19 cellular contexts compared by ENCODE assay signal in genomic region chr18:79942786-79943607, GRCh38. TPM values are rescaled to one million over a fixed set of nuclear protein-coding genes. Genes with fewer than 3 reads are reported as not detected.
A peak's percentile ranks its signal among the peaks of the same experiment; 100 is the strongest.
DNase-seq lines count a peak whose midpoint lies in the region; ATAC-seq and TF ChIP-seq lines count a peak whose summit lies in the region.
"Had no signal": no experiment of that assay in that cellular context is flagged by ENCODE, and none has a peak within 500 bp of the region (broad histone marks: within the 10 kb centered on the region; RNA-seq: fewer than 3 reads in every experiment).

No MANE protein-coding gene starts in this region.

- no CpG with 5 or more reads among the region's 31 CpGs for WGBS in mesendoderm (ENCODE audit: extremely low coverage, insufficient coverage, low lambda C conversion rate)
- WGBS in transverse colon (ENCODE audit: low coverage in 1 of 2), 2 donors, result 65% methylated on average over 31 of the region's 31 CpGs; no CpG with 5 or more reads in 1 of the 2 donors

- peak overlapping the region; percentile 84 for H3K27ac Mint-ChIP-seq in dendritic cell treated with granulocyte-macrophage colony-stimulating factor and Interleukin-4, amounts not matched to agents 40 ng/mL and 50 ng/mL, for 4 days
- H3K27ac Mint-ChIP-seq: CD4-positive, alpha-beta T cell had no signal

- no peaks in the 10 kb centered on the region for H3K4me1 ChIP-seq in mesendoderm (ENCODE audit: control insufficient read depth, low read depth, low read length)
- H3K4me1 ChIP-seq in transverse colon, result peaks cover 5 to 89% (median 59%) of the 10 kb centered on the region in 4 donors
- H3K4me1 ChIP-seq: HAP-1 had no signal

- TF ChIP-seq POLR2A in transverse colon (IDR thresholded peaks at IDR 0.05), result peak; percentile 39

- peak in 2 of 5 experiments; percentile 14 to 26 for TF ChIP-seq CTCF in transverse colon (IDR thresholded peaks at IDR 0.05)

- H3K79me1 ChIP-seq in mesendoderm (ENCODE audit: low read length), result no peaks in the 10 kb centered on the region

- no peak overlapping the region for H3K4me2 ChIP-seq in mesendoderm (ENCODE audit: low read length)

- in situ Hi-C loops in transverse colon (cut with MboI; ENCODE audit: low pct_ligation_motif_present in 1 of 4, low pct_unique_long_range_greater_than_20kb in 1 of 4, low sequenced_read_pairs in 3 of 4), result no loop called here

- peaks cover 83% of the 10 kb centered on the region for H3K4me1 Mint-ChIP-seq in dendritic cell treated with granulocyte-macrophage colony-stimulating factor and Interleukin-4, amounts not matched to agents 40 ng/mL and 50 ng/mL, for 4 days (ENCODE audit: low read depth)

- H3K9me3 ChIP-seq in transverse colon, result no peaks in the 10 kb centered on the region
- H3K9me3 ChIP-seq: HAP-1, neutrophil had no signal

- H3K36me3 Mint-ChIP-seq in dendritic cell treated with granulocyte-macrophage colony-stimulating factor and Interleukin-4, amounts not matched to agents 40 ng/mL and 50 ng/mL, for 4 days (ENCODE audit: low read depth), result peaks cover 100% of the 10 kb centered on the region

- H2BK15ac ChIP-seq in mesendoderm (replicated peaks; ENCODE audit: low read depth), result no peak overlapping the region

- no peak overlapping the region for H2AK5ac ChIP-seq in mesendoderm (ENCODE audit: low read length)

- H3K27me3 ChIP-seq in mesendoderm (ENCODE audit: insufficient read depth, low read length, poor library complexity), result no peaks in the 10 kb centered on the region
- no peaks in the 10 kb centered on the region for H3K27me3 ChIP-seq in transverse colon
- H3K27me3 ChIP-seq: neutrophil had no signal

- no peak for TF ChIP-seq EP300 in transverse colon (IDR thresholded peaks at IDR 0.05; ENCODE audit: low read depth)

- no peak overlapping the region for H3K27ac ChIP-seq in mesendoderm (ENCODE audit: low read depth, low read length)
- H3K27ac ChIP-seq in transverse colon, result peak overlapping the region; percentile 68 to 88 (median 76)
- H3K27ac ChIP-seq: neutrophil had no signal

- H3K4me3 ChIP-seq in mesendoderm (ENCODE audit: low read length) (no peak overlapping the region), transverse colon (no peak overlapping the region)
- H3K4me3 ChIP-seq: HAP-1, skin epidermis had no signal

- H2BK120ac ChIP-seq in mesendoderm (ENCODE audit: low read depth, low read length), result no peak overlapping the region

- H3K4ac ChIP-seq in mesendoderm (ENCODE audit: low read depth, low read length), result no peak overlapping the region

- H3K9ac ChIP-seq in mesendoderm (ENCODE audit: low read length), result no peak overlapping the region

- intact Hi-C loops in dendritic cell treated with granulocyte-macrophage colony-stimulating factor and Interleukin-4, amounts not matched to agents 40 ng/mL and 50 ng/mL, for 4 days (cut with micrococcal nuclease), result no loop called here
- intact Hi-C loops in transverse colon (cut with DNase I; ENCODE audit: low total_unique reads), result no loop called here

- H3K18ac ChIP-seq in mesendoderm (ENCODE audit: low read length), result no peak overlapping the region

- no peaks in the 10 kb centered on the region for H3K79me2 ChIP-seq in mesendoderm (ENCODE audit: control insufficient read depth, insufficient read depth, low read length)

- DNase-seq in activated CD8-positive, alpha-beta memory T cell treated with anti-CD3 and anti-CD28 coated beads, Interleukin-2, amount 50 U/mL, for 48 hours, result peak; percentile 38
- no peak for DNase-seq in activated CD8-positive, alpha-beta memory T cell treated with anti-CD3 and anti-CD28 coated beads, Interleukin-2, amount 50 U/mL, for 4 hours
- DNase-seq in mesendoderm (peak; percentile 53), transverse colon (peak; percentile 72), H4 (ENCODE audit: low spot score) (no peak), SKM-1 treated with dmso at 0.1 percent for 144 hours (lab: John Stamatoyannopoulos, UW; ENCODE audit: unreplicated experiment) (no peak)
- DNase-seq: 8988T; activated CD4-positive, alpha-beta T cell treated with anti-CD3 and anti-CD28 coated beads, Interleukin-2, amount 50 U/mL, for 1 hour; activated T-cell treated with anti-CD3 and anti-CD28 coated beads, Interleukin-2, amount 50 U/mL, for 48 hours; amygdala; CD4-positive, alpha-beta T cell; NCI-H774; stimulated activated naive CD4-positive, alpha-beta T cell treated with Interleukin-2 at 50 U/mL for 16 hours; T-helper 17 cell had no signal

- no peak overlapping the region for H3K23ac ChIP-seq in mesendoderm (ENCODE audit: low read length)

- H2BK5ac ChIP-seq in mesendoderm (ENCODE audit: low read length), result no peak overlapping the region

- H4K8ac ChIP-seq in mesendoderm (ENCODE audit: low read depth, low read length), result no peak overlapping the region

- H3K4me3 Mint-ChIP-seq in dendritic cell treated with granulocyte-macrophage colony-stimulating factor and Interleukin-4, amounts not matched to agents 40 ng/mL and 50 ng/mL, for 4 days, result no peak overlapping the region
- H3K4me3 Mint-ChIP-seq: CD4-positive, alpha-beta T cell; T-helper 17 cell had no signal

- H3K56ac ChIP-seq in mesendoderm (ENCODE audit: low read length), result no peak overlapping the region

- ATAC-seq in GM19023 (IDR thresholded peaks at IDR 0.05; ENCODE audit: unreplicated experiment), result no peak
- ATAC-seq: T-helper 17 cell had no signal

- no peaks in the 10 kb centered on the region for H3K9me3 Mint-ChIP-seq in dendritic cell treated with granulocyte-macrophage colony-stimulating factor and Interleukin-4, amounts not matched to agents 40 ng/mL and 50 ng/mL, for 4 days
- H3K9me3 Mint-ChIP-seq: CD4-positive, alpha-beta T cell had no signal

- no peaks in the 10 kb centered on the region for H3K27me3 Mint-ChIP-seq in dendritic cell treated with granulocyte-macrophage colony-stimulating factor and Interleukin-4, amounts not matched to agents 40 ng/mL and 50 ng/mL, for 4 days
- H3K27me3 Mint-ChIP-seq: CD4-positive, alpha-beta T cell; T-helper 17 cell had no signal

- H4K5ac ChIP-seq in mesendoderm (ENCODE audit: low read length), result no peak overlapping the region

- H3K36me3 ChIP-seq in mesendoderm (ENCODE audit: control insufficient read depth, insufficient read depth, low read length), result no peaks in the 10 kb centered on the region
- H3K36me3 ChIP-seq in transverse colon, result peaks cover 0 to 13% (median 2%) of the 10 kb centered on the region in 4 donors

RNA-seq across cellular contexts. Expression of gene SLC66A2, which starts 8.5 kb away (rescaled TPM):
- 5.5 TPM for polyA plus RNA-seq in mesendoderm (2013, experiment 1 of 2)
- polyA plus RNA-seq in mesendoderm (2013, experiment 2 of 2), result 5.6 TPM
- total RNA-seq in transverse colon, result 100 to 1,000 TPM in 2 of 4 donors, 10 to 100 TPM in 2; 56.5 to 183 (median 92.9) TPM
- total RNA-seq in H4 (2014; rRNA removed; shearing (Covaris generic)), result 17.4 and 25.6 TPM in 2 replicates

RNA-seq across cellular contexts. Expression of gene HSBP1L1, which starts 21.4 kb away (rescaled TPM):
- polyA plus RNA-seq in mesendoderm (2013, experiment 1 of 2), result 0.18 TPM
- 0.08 TPM for polyA plus RNA-seq in mesendoderm (2013, experiment 2 of 2)
- total RNA-seq in transverse colon, result 100 to 1,000 TPM in 2 of 4 donors, 10 to 100 TPM in 2; 48.4 to 211 (median 109) TPM
- 16.9 and 26.2 TPM in 2 replicates for total RNA-seq in H4 (2014; rRNA removed; shearing (Covaris generic))

RNA-seq across cellular contexts. Expression of gene TXNL4A, which starts 45.4 kb away (rescaled TPM):
- 162 TPM for polyA plus RNA-seq in mesendoderm (2013, experiment 1 of 2)
- polyA plus RNA-seq in mesendoderm (2013, experiment 2 of 2), result 168 TPM
- 10 to 100 TPM in 3 of 4 donors, 1 to 10 TPM in 1; 4.1 to 36.8 (median 31.0) TPM for total RNA-seq in transverse colon
- 144 and 146 TPM in 2 replicates for total RNA-seq in H4 (2014; rRNA removed; shearing (Covaris generic))

Comparison
In these comparisons a context has a peak if more than half of its experiments do, and no peak if none do; other contexts are left out.
1. DNase-seq: peak in activated CD8-positive, alpha-beta memory T cell treated with anti-CD3 and anti-CD28 coated beads, Interleukin-2, amount 50 U/mL, for 48 hours (single experiment), mesendoderm (single experiment) and transverse colon (single experiment); none in activated CD8-positive, alpha-beta memory T cell treated with anti-CD3 and anti-CD28 coated beads, Interleukin-2, amount 50 U/mL, for 4 hours (single experiment), H4 (single experiment) and SKM-1 treated with dmso at 0.1 percent for 144 hours (single experiment).